ENCODE assay signal across 1 cellular context in genomic region chr20:22815584-22815983, GRCh38.
TF ChIP-seq lines count a peak whose summit lies in the region.

No MANE protein-coding gene starts in this region.

TF ChIP-seq in HepG2, 621 proteins besides CTCF, POLR2A, EP300 and RAD21 (continued from another document):
- TF ChIP-seq ZNF558 (CRISPR knock-in tag; IDR thresholded peaks at IDR 0.05; ENCODE audit: borderline replicate concordance) (no peak), SMYD3 (CRISPR knock-in tag; IDR thresholded peaks at IDR 0.05) (no peak), ZBTB2 (CRISPR knock-in tag; IDR thresholded peaks at IDR 0.05; ENCODE audit: low read depth) (no peak), FOXK2 (IDR thresholded peaks at IDR 0.05) (no peak), ZNF841 (CRISPR knock-in tag; IDR thresholded peaks at IDR 0.05; ENCODE audit: borderline replicate concordance) (no peak)
